In the genomic region with DNA sequence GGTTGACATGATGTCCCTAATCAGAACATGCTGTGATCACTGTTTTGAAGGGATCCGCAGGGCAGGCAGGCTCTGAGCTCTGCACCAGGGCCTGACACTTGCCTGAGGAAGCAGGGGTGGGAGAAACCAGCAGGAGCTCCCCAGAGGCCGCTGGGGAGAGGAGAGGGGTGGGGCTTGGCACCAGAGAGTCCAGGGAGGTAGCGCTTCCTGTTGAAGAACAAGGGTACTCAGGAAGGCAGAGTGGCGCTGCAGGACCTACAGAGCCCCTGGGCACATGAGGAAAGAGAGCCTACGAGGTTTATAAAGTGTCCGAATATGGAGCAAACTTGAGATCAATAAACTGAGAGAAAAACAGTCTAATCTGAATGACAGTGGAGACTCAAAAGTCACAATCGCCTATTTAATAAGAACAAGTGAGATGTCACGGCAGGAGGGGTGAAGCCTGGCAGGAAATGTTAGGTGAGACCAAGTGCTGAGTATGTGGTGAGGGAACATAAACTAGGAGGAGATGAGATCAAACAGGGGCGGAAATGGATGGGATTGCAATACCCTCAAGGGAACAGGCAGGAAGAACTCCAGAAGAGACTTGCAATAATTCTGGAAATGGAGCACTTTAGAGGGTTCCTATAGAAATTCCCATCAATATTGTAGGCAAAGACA, we compare ENCODE assay signal across 9 cellular contexts. TPM values are rescaled to one million over a fixed set of nuclear protein-coding genes. Genes with fewer than 3 reads are reported as not detected.
DNase-seq lines count a peak whose midpoint lies in the region; ATAC-seq and TF ChIP-seq lines count a peak whose summit lies in the region.
"Had no signal": no experiment of that assay in that cellular context is flagged by ENCODE, and none has a peak within 500 bp of the region (broad histone marks: within the 10 kb centered on the region; RNA-seq: fewer than 3 reads in every experiment).

No MANE protein-coding gene starts in this region.

- H3K9ac ChIP-seq in MM.1S (ENCODE audit: low read length): no peak overlapping the region
- H3K9ac ChIP-seq in mesenchymal stem cell (ENCODE audit: low read length): no peak overlapping the region

- peak; percentile 54 for ATAC-seq in HG03196 (IDR thresholded peaks at IDR 0.05; ENCODE audit: unreplicated experiment)
- ATAC-seq: natural killer cell treated with Interleukin-12 subunit alpha and Interleukin-12 subunit beta and Interleukin-15 and Interleukin-18, amount 100 ng/mL, for 72 hours had no signal

- H4K20me1 ChIP-seq in MM.1S (ENCODE audit: insufficient read depth, low read length): no peaks in the 10 kb centered on the region

- H3F3A ChIP-seq in MM.1S (ENCODE audit: insufficient read depth, low read length): no peaks in the 10 kb centered on the region

- 2% methylated on average over 9 of the region's 9 CpGs for WGBS in mesenchymal stem cell

- H3K79me2 ChIP-seq in MM.1S (ENCODE audit: low read length): no peaks in the 10 kb centered on the region

- no peak overlapping the region for H2BK5ac ChIP-seq in mesenchymal stem cell (ENCODE audit: low read depth, low read length, poor library complexity, severe bottlenecking)

- no peaks in the 10 kb centered on the region for H3K9me2 ChIP-seq in MM.1S (replicated peaks; ENCODE audit: insufficient read depth, low read length)

- no peak overlapping the region for H3K18ac ChIP-seq in mesenchymal stem cell (ENCODE audit: low read depth in 1 of 2, low read length in 2 of 2)

- no peak overlapping the region for H2AK5ac ChIP-seq in mesenchymal stem cell (ENCODE audit: low read length, severe bottlenecking)

- TF ChIP-seq CTCF in MM.1S (IDR thresholded peaks at IDR 0.05; ENCODE audit: low read length): no peak

- no peak overlapping the region for H3K4ac ChIP-seq in mesenchymal stem cell (ENCODE audit: low read depth in 1 of 2, low read length in 2 of 2)

- H3K14ac ChIP-seq in mesenchymal stem cell (ENCODE audit: low read length in 2 of 2): no peak overlapping the region

- H2BK120ac ChIP-seq in mesenchymal stem cell (ENCODE audit: low read depth, low read length): no peak overlapping the region

- H4K8ac ChIP-seq in mesenchymal stem cell (ENCODE audit: low read length): no peak overlapping the region

- no peaks in the 10 kb centered on the region for H3K79me1 ChIP-seq in mesenchymal stem cell (replicated peaks; ENCODE audit: low read length, poor library complexity, severe bottlenecking)

- no peaks in the 10 kb centered on the region for H3K9me3 ChIP-seq in MM.1S (replicated peaks; ENCODE audit: insufficient read depth, low read length)
- H3K9me3 ChIP-seq in mesenchymal stem cell (ENCODE audit: control insufficient read depth, low read length): no peaks in the 10 kb centered on the region

- no peak overlapping the region for H3K23ac ChIP-seq in mesenchymal stem cell (ENCODE audit: low read length in 2 of 2)

- peak; percentile 15 for DNase-seq in NCI-H748 (lab: John Stamatoyannopoulos, UW; ENCODE audit: unreplicated experiment)
- no peak for DNase-seq in NCI-H748 treated with DMSO at 0.1 percent for 48 hours (lab: John Stamatoyannopoulos, UW)
- DNase-seq in SHP77 (lab: John Stamatoyannopoulos, UW): peak; percentile 72 to 83
- DNase-seq in retina: peak; percentile 38
- DNase-seq in MM.1S: no peak
- no peak for DNase-seq in germinal center (ENCODE audit: low spot score)
- no peak for DNase-seq in mesenchymal stem cell

- H2AFZ ChIP-seq in MM.1S (ENCODE audit: low read length) (no peak overlapping the region), mesenchymal stem cell (ENCODE audit: low read depth, low read length) (no peak overlapping the region)

- no peaks in the 10 kb centered on the region for H3K36me3 ChIP-seq in MM.1S (replicated peaks; ENCODE audit: insufficient read depth, low read length)
- no peaks in the 10 kb centered on the region for H3K36me3 ChIP-seq in mesenchymal stem cell (ENCODE audit: control insufficient read depth in 1 of 2, insufficient read depth in 2 of 2, low read depth in 1 of 2, low read length in 2 of 2)

- H3K27ac ChIP-seq in MM.1S (ENCODE audit: low read length) (no peak overlapping the region), mesenchymal stem cell (ENCODE audit: low read length, poor library complexity, severe bottlenecking) (no peak overlapping the region)

- no peak overlapping the region for H2BK12ac ChIP-seq in mesenchymal stem cell (ENCODE audit: low read length in 2 of 2)

- H3K4me1 ChIP-seq in MM.1S (ENCODE audit: low read length): no peaks in the 10 kb centered on the region
- H3K4me1 ChIP-seq in mesenchymal stem cell (ENCODE audit: control insufficient read depth, insufficient read depth, low read depth, low read length): peaks cover 12% of the 10 kb centered on the region

- no peak overlapping the region for H4K91ac ChIP-seq in mesenchymal stem cell (ENCODE audit: low read length)

- H3K4me3 ChIP-seq in MM.1S (ENCODE audit: low read length) (no peak overlapping the region), mesenchymal stem cell (ENCODE audit: insufficient read depth in 1 of 2, low read depth in 1 of 2, low read length in 2 of 2) (no peak overlapping the region)

- H3K27me3 ChIP-seq in MM.1S (replicated peaks; ENCODE audit: insufficient read depth, low read length) (no peaks in the 10 kb centered on the region), mesenchymal stem cell (ENCODE audit: control insufficient read depth in 1 of 2, insufficient read depth in 1 of 2, low read length in 2 of 2) (peaks cover 56 to 59% of the 10 kb centered on the region in 2 experiments)

- H3K4me2 ChIP-seq in MM.1S (ENCODE audit: low read depth, low read length): no peak overlapping the region
- H3K4me2 ChIP-seq in mesenchymal stem cell (ENCODE audit: low read length, poor library complexity, severe bottlenecking): no peak overlapping the region

- H2BK15ac ChIP-seq in mesenchymal stem cell (ENCODE audit: low read depth, poor library complexity, severe bottlenecking): no peak overlapping the region

RNA-seq across cellular contexts. Expression of gene TBXT, which starts 5.8 kb away (rescaled TPM):
- not detected for polyA plus RNA-seq in mesenchymal stem cell (2013, experiment 1 of 2)
- polyA plus RNA-seq in mesenchymal stem cell (2013, experiment 2 of 2): not detected

Comparison
In these comparisons a context has a peak if more than half of its experiments do, and no peak if none do; other contexts are left out.
1. DNase-seq: peak in NCI-H748 (single experiment), SHP77 (2 of 2) and retina (single experiment); none in NCI-H748 treated with DMSO at 0.1 percent for 48 hours (single experiment), MM.1S (single experiment), germinal center (single experiment) and mesenchymal stem cell (single experiment).